In genomic region chr10:21495686-21496284, GRCh38 we compare ENCODE assay signal across 8 cellular contexts. TPM values are rescaled to one million over a fixed set of nuclear protein-coding genes. Genes with fewer than 3 reads are reported as not detected.
DNase-seq lines count a peak whose midpoint lies in the region; ATAC-seq and TF ChIP-seq lines count a peak whose summit lies in the region.

No MANE protein-coding gene starts in this region.

- CTCF ChIA-PET in SK-N-SH (lab: Yijun Ruan, JAX) = interaction anchor here (0.6 to 4.1 kb wide), 53 partner anchors 8 to 1493 kb away, joined by 3 to 101 read pairs (median 4); partner anchors contain the start of genes DNAJC1, MLLT10 and SKIDA1

- peak overlapping the region; percentile 93 for H3K4me3 Mint-ChIP-seq in type B pancreatic cell

- TF ChIP-seq CTCF in SK-N-SH (IDR thresholded peaks at IDR 0.05) (peak; percentile 90), type B pancreatic cell (conservative IDR thresholded peaks at IDR 0.05) (peak; percentile 99)

- H3K27ac Mint-ChIP-seq in type B pancreatic cell = peak overlapping the region; percentile 95

- no peaks in the 10 kb centered on the region for H3K9me3 ChIP-seq in KOPT-K1 (ENCODE audit: insufficient read depth, low read length, poor library complexity, severe bottlenecking)
- H3K9me3 ChIP-seq in SK-N-SH = no peaks in the 10 kb centered on the region

- peaks cover 7% of the 10 kb centered on the region for H3K27me3 Mint-ChIP-seq in type B pancreatic cell

- H3K9ac ChIP-seq in SK-N-SH = peak overlapping the region; percentile 86

- ATAC-seq in GM21786 (IDR thresholded peaks at IDR 0.05; ENCODE audit: unreplicated experiment) = peak; percentile 69

- no peaks in the 10 kb centered on the region for H3K9me3 Mint-ChIP-seq in type B pancreatic cell

- DNase-seq in GM03348 (ENCODE audit: low spot score) (peak; percentile 97), SK-N-SH (peak; percentile 99), cardiac septum (ENCODE audit: low spot score) (peak; percentile 94), pons (ENCODE audit: low spot score) (peak; percentile 76), type B pancreatic cell (ENCODE audit: extremely low spot score, unreplicated experiment) (peak; percentile 97)
- peak; percentile 78 for DNase-seq in activated naive CD8-positive, alpha-beta T cell treated with anti-CD3 and anti-CD28 coated beads, Interleukin-2, amount 50 U/mL, for 16 hours (ENCODE audit: low read depth, low spot score)

- H3K36me3 ChIP-seq in KOPT-K1 (ENCODE audit: insufficient read depth, low read length) (no peaks in the 10 kb centered on the region), SK-N-SH (replicated peaks in 1 of 2; ENCODE audit: control insufficient read depth in 1 of 2, insufficient read depth in 2 of 2, low read length in 1 of 2) (no peaks in the 10 kb centered on the region)

- intact Hi-C loops in cardiac septum (cut with DNase I) = loop anchor here (1.0 to 10.0 kb wide), 7 partner anchors 23 to 459 kb away; partner anchors contain the start of gene MLLT10

- peak; percentile 54 to 58; a peak in 3 of 4 replicates for TF ChIP-seq EP300 in SK-N-SH (IDR thresholded peaks at IDR 0.05; ENCODE audit: borderline replicate concordance in 1 of 2, low read depth in 1 of 2, low read length in 1 of 2)

- H3K4me3 ChIP-seq in SK-N-SH (ENCODE audit: low read depth in 2 of 2, low read length in 1 of 2) = peak overlapping the region; percentile 92

- 0 out of 2 replicates have a peak, but pooled peaks cover 3% of the 10 kb centered on the region for H3K79me2 ChIP-seq in SK-N-SH (ENCODE audit: insufficient read depth)

- peak overlapping the region; percentile 96 for H3K4me2 ChIP-seq in SK-N-SH

- peak overlapping the region; percentile 74 for H3K27ac ChIP-seq in KOPT-K1 (ENCODE audit: low read depth, low read length, poor library complexity, severe bottlenecking)
- peak overlapping the region; percentile 62 to 91 for H3K27ac ChIP-seq in SK-N-SH (ENCODE audit: low read depth in 2 of 2, low read length in 1 of 2)

- H3K36me3 Mint-ChIP-seq in type B pancreatic cell = no peaks in the 10 kb centered on the region

- H2AFZ ChIP-seq in SK-N-SH (ENCODE audit: low read depth) = peak overlapping the region; percentile 85

- POLR2A ChIA-PET in SK-N-SH (lab: Yijun Ruan, JAX) = interaction anchor here (0.6 to 3.4 kb wide), 10 partner anchors 10 to 734 kb away, joined by 3 to 26 read pairs (median 5); partner anchors contain the start of genes MLLT10 and SKIDA1

- H3K9me2 ChIP-seq in SK-N-SH = no peaks in the 10 kb centered on the region

- H3K27me3 ChIP-seq in SK-N-SH (ENCODE audit: insufficient read depth) = no peaks in the 10 kb centered on the region

- H3F3A ChIP-seq in SK-N-SH (replicated peaks; ENCODE audit: insufficient read depth) = peaks cover 16% of the 10 kb centered on the region

- peaks cover 22% of the 10 kb centered on the region for H3K4me1 Mint-ChIP-seq in type B pancreatic cell (ENCODE audit: unreplicated experiment)

- no peaks in the 10 kb centered on the region for H4K20me1 ChIP-seq in SK-N-SH (ENCODE audit: insufficient read depth)

- H3K4me1 ChIP-seq in SK-N-SH (ENCODE audit: control insufficient read depth in 1 of 2, insufficient read depth in 2 of 2, low read depth in 1 of 2, low read length in 1 of 2) = peaks cover 0 to 7% of the 10 kb centered on the region in 2 experiments; a peak in 2 of 4 replicates

- TF ChIP-seq RAD21 in SK-N-SH (IDR thresholded peaks at IDR 0.05; ENCODE audit: low read length) = peak; percentile 90

- WGBS in SK-N-SH (ENCODE audit: low lambda C conversion rate) = 1% methylated on average over 14 of the region's 59 CpGs

TF ChIP-seq in SK-N-SH, 30 proteins besides CTCF, POLR2A, EP300 and RAD21:
- TF ChIP-seq RXRA (IDR thresholded peaks at IDR 0.05; ENCODE audit: borderline replicate concordance, low read depth) (no peak), FOXM1 (IDR thresholded peaks at IDR 0.05; ENCODE audit: low read depth) (0 out of 2 replicates have a peak, but pooled peaks have one; percentile 15), TCF12 (IDR thresholded peaks at IDR 0.05) (peak; percentile 54; the same call in 1 of the 2 replicates), MXI1 (IDR thresholded peaks at IDR 0.05; ENCODE audit: low read depth, low read length) (peak; percentile 59; the same call in 1 of the 2 replicates), ZBTB33 (IDR thresholded peaks at IDR 0.05; ENCODE audit: borderline replicate concordance, low read depth) (0 out of 2 replicates have a peak, but pooled peaks have one; percentile 14), PBX3 (IDR thresholded peaks at IDR 0.05) (peak; percentile 42; the same call in 1 of the 2 replicates), EZH2phosphoT487 (IDR thresholded peaks at IDR 0.05; ENCODE audit: borderline replicate concordance, low read depth) (no peak), TAF1 (IDR thresholded peaks at IDR 0.05; ENCODE audit: borderline replicate concordance, low read depth, low read length) (peak; percentile 71; the same call in 1 of the 2 replicates), CHD2 (IDR thresholded peaks at IDR 0.05; ENCODE audit: low read length, partially characterized antibody) (peak; percentile 96), SMC3 (IDR thresholded peaks at IDR 0.05; ENCODE audit: low read depth, low read length) (peak; percentile 89), NRF1 (IDR thresholded peaks at IDR 0.05; ENCODE audit: low read depth, low read length) (peak; percentile 25; the same call in 1 of the 2 replicates), RCOR1 (IDR thresholded peaks at IDR 0.05; ENCODE audit: low read length) (peak; percentile 47; the same call in 1 of the 2 replicates), TEAD4 (IDR thresholded peaks at IDR 0.05; ENCODE audit: borderline replicate concordance, insufficient read depth) (0 out of 2 replicates have a peak, but pooled peaks have one; percentile 26), GATA2 (CRISPR knock-in tag; IDR thresholded peaks at IDR 0.05) (no peak; the same call in 1 of the 2 replicates), MAX (IDR thresholded peaks at IDR 0.05; ENCODE audit: low read depth) (peak; percentile 60; the same call in 1 of the 2 replicates), POLR2AphosphoS5 (IDR thresholded peaks at IDR 0.05; ENCODE audit: low read depth, low read length) (peak; percentile 37; the same call in 1 of the 2 replicates), YY1 (IDR thresholded peaks at IDR 0.05; ENCODE audit: low read depth) (0 out of 2 replicates have a peak, but pooled peaks have one; percentile 13), GABPA (IDR thresholded peaks at IDR 0.05; ENCODE audit: low read depth) (no peak), SIN3A (IDR thresholded peaks at IDR 0.05; ENCODE audit: borderline replicate concordance, low read depth, low read length) (peak; percentile 71; the same call in 1 of the 2 replicates), MEF2A (IDR thresholded peaks at IDR 0.05; ENCODE audit: borderline replicate concordance, low read depth) (no peak)

RNA-seq across cellular contexts. Expression of gene SKIDA1, which starts 29.7 kb away (rescaled TPM):
- polyA plus RNA-seq in SK-N-SH (2012; rRNA removed) = 0.38 and 0.47 TPM in 2 replicates
- polyA plus RNA-seq in SK-N-SH (2012; cell fraction: cytosol; rRNA removed) = 0.29 and 0.42 TPM in 2 replicates
- 1.1 and 1.8 TPM in 2 replicates for polyA plus RNA-seq in SK-N-SH (2012; cell fraction: nucleus; rRNA removed)
- total RNA-seq in cardiac septum = 1.8 TPM
- 9.6 and 24.3 TPM in 2 replicates for total RNA-seq in type B pancreatic cell (ENCODE audit: low replicate concordance)

RNA-seq across cellular contexts. Expression of gene MLLT10, which starts 38.2 kb away (rescaled TPM):
- polyA plus RNA-seq in SK-N-SH (2012; rRNA removed) = 23.9 and 26.0 TPM in 2 replicates
- polyA plus RNA-seq in SK-N-SH (2012; cell fraction: cytosol; rRNA removed) = 21.8 and 23.5 TPM in 2 replicates
- 44.7 and 64.0 TPM in 2 replicates for polyA plus RNA-seq in SK-N-SH (2012; cell fraction: nucleus; rRNA removed)
- total RNA-seq in cardiac septum = 32.5 TPM
- 45.8 and 46.8 TPM in 2 replicates for total RNA-seq in type B pancreatic cell (ENCODE audit: low replicate concordance)

Comparison
In these comparisons a context has a peak if more than half of its experiments do, and no peak if none do; other contexts are left out.
1. Peak in every context shown above with its lines: DNase-seq, ATAC-seq, H3K4me3 ChIP-seq and H3K27ac ChIP-seq.